Comparison of ENCODE assay signal across 1 cellular context in the genomic region with DNA sequence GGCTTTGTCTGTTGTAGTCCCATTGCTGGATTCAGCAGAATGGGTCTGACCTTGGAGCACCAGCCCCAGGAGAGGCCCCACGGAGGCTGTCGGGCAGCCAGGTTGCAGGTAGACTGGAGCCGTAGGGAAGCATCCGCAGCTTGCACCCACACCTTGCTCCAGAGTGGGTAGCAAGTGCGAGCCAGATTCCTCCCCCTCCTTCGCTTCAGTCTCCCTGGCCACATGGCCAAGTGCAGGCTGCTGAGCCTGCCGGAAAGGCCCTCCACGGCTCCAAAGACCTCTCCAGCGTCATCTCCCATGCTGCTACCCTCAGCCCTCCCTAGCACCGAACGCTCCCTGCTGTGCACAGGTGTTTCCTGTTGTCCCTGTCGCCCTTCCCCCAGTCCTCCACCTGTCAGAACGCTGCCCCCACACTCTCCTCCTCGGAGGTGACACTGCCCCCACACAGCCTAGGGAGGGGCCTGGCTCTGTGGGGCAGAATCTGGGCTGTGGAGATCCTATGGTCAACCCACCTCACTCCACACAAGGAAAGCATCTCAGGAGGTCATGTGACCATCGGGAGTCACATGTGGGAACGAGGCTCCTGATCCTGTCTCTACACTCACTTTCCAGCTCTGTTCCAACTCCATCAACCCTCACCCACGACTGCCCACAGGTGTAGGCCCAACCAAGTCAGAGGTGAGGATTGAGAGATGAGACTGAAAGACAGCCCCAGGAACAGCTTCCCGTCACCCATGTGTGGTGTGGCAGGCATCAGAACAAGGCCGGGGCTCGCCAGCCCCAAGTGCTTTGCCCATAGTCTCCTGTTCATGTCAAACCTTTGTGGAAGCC.
TF ChIP-seq lines count a peak whose summit lies in the region.

No MANE protein-coding gene starts in this region.

TF ChIP-seq in K562, 482 proteins besides CTCF, POLR2A, EP300 and RAD21 (continued from another document):
- TF ChIP-seq, protein P1, sequence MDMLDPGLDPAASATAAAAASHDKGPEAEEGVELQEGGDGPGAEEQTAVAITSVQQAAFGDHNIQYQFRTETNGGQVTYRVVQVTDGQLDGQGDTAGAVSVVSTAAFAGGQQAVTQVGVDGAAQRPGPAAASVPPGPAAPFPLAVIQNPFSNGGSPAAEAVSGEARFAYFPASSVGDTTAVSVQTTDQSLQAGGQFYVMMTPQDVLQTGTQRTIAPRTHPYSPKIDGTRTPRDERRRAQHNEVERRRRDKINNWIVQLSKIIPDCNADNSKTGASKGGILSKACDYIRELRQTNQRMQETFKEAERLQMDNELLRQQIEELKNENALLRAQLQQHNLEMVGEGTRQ (CRISPR knock-in tag; IDR thresholded peaks at IDR 0.05) = 0 out of 2 replicates have a peak, but pooled peaks have one; percentile 27
- TF ChIP-seq RBM15 (IDR thresholded peaks at IDR 0.05; ENCODE audit: insufficient read depth, low read length) (no peak), RAD51 (IDR thresholded peaks at IDR 0.05; ENCODE audit: borderline replicate concordance, low read depth) (peak; percentile 32; the same call in 1 of the 2 replicates), TOE1 (IDR thresholded peaks at IDR 0.05; ENCODE audit: borderline replicate concordance) (0 out of 2 replicates have a peak, but pooled peaks have one; percentile 32), TOE1 (CRISPR knock-in tag; IDR thresholded peaks at IDR 0.05; ENCODE audit: borderline replicate concordance, low read depth) (no peak), SPI1 (IDR thresholded peaks at IDR 0.05; ENCODE audit: borderline replicate concordance, low read depth, low read length) (no peak)
- TF ChIP-seq, protein P2, sequence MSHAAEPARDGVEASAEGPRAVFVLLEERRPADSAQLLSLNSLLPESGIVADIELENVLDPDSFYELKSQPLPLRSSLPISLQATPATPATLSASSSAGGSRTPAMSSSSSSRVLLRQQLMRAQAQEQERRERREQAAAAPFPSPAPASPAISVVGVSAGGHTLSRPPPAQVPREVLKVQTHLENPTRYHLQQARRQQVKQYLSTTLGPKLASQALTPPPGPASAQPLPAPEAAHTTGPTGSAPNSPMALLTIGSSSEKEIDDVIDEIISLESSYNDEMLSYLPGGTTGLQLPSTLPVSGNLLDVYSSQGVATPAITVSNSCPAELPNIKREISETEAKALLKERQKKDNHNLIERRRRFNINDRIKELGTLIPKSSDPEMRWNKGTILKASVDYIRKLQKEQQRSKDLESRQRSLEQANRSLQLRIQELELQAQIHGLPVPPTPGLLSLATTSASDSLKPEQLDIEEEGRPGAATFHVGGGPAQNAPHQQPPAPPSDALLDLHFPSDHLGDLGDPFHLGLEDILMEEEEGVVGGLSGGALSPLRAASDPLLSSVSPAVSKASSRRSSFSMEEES (CRISPR knock-in tag; IDR thresholded peaks at IDR 0.05) = peak; percentile 81
TF ChIP-seq in K562: peak in this region for 5.
